Comparison of ENCODE assay signal across 12 cellular contexts in the genomic region with DNA sequence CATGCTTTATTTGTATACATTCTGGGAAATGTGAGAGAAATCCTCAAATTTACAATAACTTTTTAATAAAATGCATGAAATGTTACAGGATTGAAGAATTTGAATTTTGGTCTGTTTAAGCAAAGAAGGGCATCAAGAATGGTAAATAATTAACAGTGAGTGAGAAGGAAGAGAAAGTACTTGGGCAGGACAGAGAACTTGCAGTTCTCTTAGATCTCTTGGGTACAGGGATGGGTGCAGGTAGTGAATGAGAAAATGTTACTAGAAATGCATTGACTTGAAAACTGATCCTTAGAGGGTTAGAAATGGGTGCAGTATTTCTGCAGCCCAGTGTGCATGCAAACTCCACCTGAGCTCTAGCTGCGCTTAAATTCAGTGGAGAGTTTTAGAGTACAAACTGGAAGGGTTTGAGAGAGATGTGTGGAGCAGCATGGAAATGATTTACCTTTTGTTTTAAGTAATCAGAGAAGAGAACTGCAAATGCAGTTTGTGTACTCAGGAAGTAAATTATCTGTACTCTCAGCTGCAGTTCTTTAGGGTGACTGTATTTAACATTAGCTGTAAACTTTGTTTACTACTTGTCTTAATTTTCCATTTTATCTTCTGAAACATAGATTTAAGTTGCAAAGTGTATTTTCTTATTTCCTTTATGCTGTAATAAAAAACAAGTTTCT. TPM values are rescaled to one million over a fixed set of nuclear protein-coding genes. Genes with fewer than 3 reads are reported as not detected.
A peak's percentile ranks its signal among the peaks of the same experiment; 100 is the strongest.
DNase-seq lines count a peak whose midpoint lies in the region; ATAC-seq, FAIRE-seq and TF ChIP-seq lines count a peak whose summit lies in the region.
"Had no signal": no experiment of that assay in that cellular context is flagged by ENCODE, and none has a peak within 500 bp of the region (broad histone marks: within the 10 kb centered on the region; RNA-seq: fewer than 3 reads in every experiment).

No MANE protein-coding gene starts in this region.

- H3K27ac Mint-ChIP-seq in natural killer cell: no peak overlapping the region
- H3K27ac Mint-ChIP-seq: T-helper 1 cell treated with Interleukin-12 subunit alpha and Interleukin-12 subunit beta and Interleukin-4 antibody, amounts not matched to agents 30 μg/mL and 1 μg/mL, for 36 hours had no signal

- ATAC-seq in GM18909 (IDR thresholded peaks at IDR 0.05; ENCODE audit: poor library complexity, unreplicated experiment): peak; percentile 75
- peak; percentile 48 for ATAC-seq in HG02840 (IDR thresholded peaks at IDR 0.05; ENCODE audit: low FRiP score, unreplicated experiment)
- ATAC-seq in natural killer cell: no peak

- no peaks in the 10 kb centered on the region for H3K9me3 Mint-ChIP-seq in natural killer cell
- H3K9me3 Mint-ChIP-seq: T-helper 1 cell treated with Interleukin-12 subunit alpha and Interleukin-12 subunit beta and Interleukin-4 antibody, amounts not matched to agents 30 μg/mL and 1 μg/mL, for 36 hours had no signal

- H3K36me3 ChIP-seq in SJCRH30: no peaks in the 10 kb centered on the region
- H3K36me3 ChIP-seq: adrenal gland, MG63 had no signal

- no peaks in the 10 kb centered on the region for H3K27me3 ChIP-seq in SJCRH30
- H3K27me3 ChIP-seq: adrenal gland, MG63 had no signal

- H3K27ac ChIP-seq in SJCRH30: no peak overlapping the region
- H3K27ac ChIP-seq: adrenal gland had no signal

- no peak overlapping the region for H3K4me3 Mint-ChIP-seq in natural killer cell
- H3K4me3 Mint-ChIP-seq: T-helper 1 cell treated with Interleukin-12 subunit alpha and Interleukin-12 subunit beta and Interleukin-4 antibody, amounts not matched to agents 30 μg/mL and 1 μg/mL, for 36 hours had no signal

- DNase-seq in astrocyte of the spinal cord (ENCODE audit: low read depth, low spot score): peak; percentile 18
- DNase-seq in renal cortical epithelial cell (ENCODE audit: low read depth): peak; percentile 76
- DNase-seq in natural killer cell: no peak
- DNase-seq in SJCRH30: no peak
- no peak for DNase-seq in HTR-8/SVneo (ENCODE audit: insufficient read length, low spot score)
- DNase-seq in activated naive CD4-positive, alpha-beta T cell treated with Interleukin-2 at 50 U/mL for 16 hours: no peak
- DNase-seq: adrenal gland, DMS79 treated with DMSO at 0.1 percent for 48 hours had no signal

- H3K4me3 ChIP-seq in astrocyte of the spinal cord (ENCODE audit: low read depth, low read length): no peak overlapping the region
- no peak overlapping the region for H3K4me3 ChIP-seq in SJCRH30
- H3K4me3 ChIP-seq: adrenal gland, MG63 had no signal

- H3K9me3 ChIP-seq in SJCRH30 (replicated peaks): no peaks in the 10 kb centered on the region
- H3K9me3 ChIP-seq: adrenal gland, MG63 had no signal

- peaks cover 17% of the 10 kb centered on the region for H3K4me1 ChIP-seq in SJCRH30
- H3K4me1 ChIP-seq: adrenal gland had no signal

- FAIRE-seq in HTR-8/SVneo (lab: Jason Lieb, UNC): no peak

- in situ Hi-C loops in astrocyte of the spinal cord (cut with HindIII; ENCODE audit: low sequenced_read_pairs): no loop called here

- intact Hi-C loops in natural killer cell (cut with micrococcal nuclease): no loop called here

- no peaks in the 10 kb centered on the region for H3K27me3 Mint-ChIP-seq in natural killer cell (ENCODE audit: low read depth in 2 of 2)

- peaks cover 0 to 9% of the 10 kb centered on the region in 2 donors for H3K4me1 Mint-ChIP-seq in natural killer cell

- TF ChIP-seq CTCF in astrocyte of the spinal cord (IDR thresholded peaks at IDR 0.05; ENCODE audit: low read depth, low read length): no peak
- TF ChIP-seq CTCF in natural killer cell (IDR thresholded peaks at IDR 0.05): no peak

- no peaks in the 10 kb centered on the region for H3K36me3 Mint-ChIP-seq in natural killer cell

RNA-seq across cellular contexts. Expression of gene RAB27B, which starts 51.0 kb away (rescaled TPM):
- total RNA-seq in renal cortical epithelial cell (3.3 and 4.0 TPM in 2 replicates), natural killer cell (10 to 100 TPM; 23.0 to 25.7 (median 24.0) TPM)
- not detected in 2 replicates for total RNA-seq in SJCRH30 (2014; rRNA removed; shearing (Covaris generic))

Comparison
In these comparisons a context has a peak if more than half of its experiments do, and no peak if none do; other contexts are left out.
1. ATAC-seq: peak in GM18909 (single experiment) and HG02840 (single experiment); none in natural killer cell (0 of 3).
2. DNase-seq: peak in astrocyte of the spinal cord (single experiment) and renal cortical epithelial cell (single experiment); none in natural killer cell (single experiment), SJCRH30 (0 of 2), HTR-8/SVneo (single experiment) and activated naive CD4-positive, alpha-beta T cell treated with Interleukin-2 at 50 U/mL for 16 hours (single experiment).